In genomic region chr3:48739617-48739954, GRCh38 we compare ENCODE assay signal across 1 cellular context.
TF ChIP-seq lines count a peak whose summit lies in the region.

No MANE protein-coding gene starts in this region.

TF ChIP-seq in H1, 55 proteins besides CTCF, POLR2A, EP300 and RAD21:
- TF ChIP-seq SIN3A (conservative IDR thresholded peaks at IDR 0.05 in 1 of 2, IDR thresholded peaks at IDR 0.05 in 1 of 2; ENCODE audit: low read depth in 1 of 2, low read length in 2 of 2) = no peak
- TF ChIP-seq POLR2AphosphoS5 (IDR thresholded peaks at IDR 0.05; ENCODE audit: low read depth, low read length) = no peak
- TF ChIP-seq YY1 (IDR thresholded peaks at IDR 0.05; ENCODE audit: low read depth, low read length) = 0 out of 2 replicates have a peak, but pooled peaks have one; percentile 19
